Comparison of ENCODE assay signal across 9 cellular contexts in genomic region chr2:393711-394696, GRCh38.
DNase-seq lines count a peak whose midpoint lies in the region; ATAC-seq lines count a peak whose summit lies in the region.
"Had no signal": no experiment of that assay in that cellular context is flagged by ENCODE, and none has a peak within 500 bp of the region (broad histone marks: within the 10 kb centered on the region; RNA-seq: fewer than 3 reads in every experiment).

No MANE protein-coding gene starts in this region.

- no peak for ATAC-seq in HG02981 (IDR thresholded peaks at IDR 0.05; ENCODE audit: unreplicated experiment)

- peak; percentile 10 for DNase-seq in SIG-M5 treated with dmso at 0.1 percent for 504 hours (lab: John Stamatoyannopoulos, UW; ENCODE audit: unreplicated experiment)
- DNase-seq in SIG-M5 (lab: John Stamatoyannopoulos, UW) = no peak
- DNase-seq in NCI-H2196 (lab: John Stamatoyannopoulos, UW; ENCODE audit: unreplicated experiment) = peak; percentile 42
- DNase-seq in activated CD8-positive, alpha-beta memory T cell treated with anti-CD3 and anti-CD28 coated beads, Interleukin-2, amount 50 U/mL, for 4 hours = peak; percentile 60
- peak; percentile 60 for DNase-seq in glomerular visceral epithelial cell (ENCODE audit: extremely low spot score)
- peak; percentile 23 to 56 (median 27) for DNase-seq in stimulated activated CD4-positive, alpha-beta T cell treated with anti-CD3 and anti-CD28 coated beads, TNF-alpha, amount 100 ng/mL, for 24 hours (ENCODE audit: low read depth in 3 of 3)
- DNase-seq in HPDE6-E6E7 (ENCODE audit: extremely low spot score) = no peak
- DNase-seq: upper lobe of left lung had no signal

Comparison
In these comparisons a context has a peak if more than half of its experiments do, and no peak if none do; other contexts are left out.
1. DNase-seq: peak in SIG-M5 treated with dmso at 0.1 percent for 504 hours (single experiment), NCI-H2196 (single experiment), activated CD8-positive, alpha-beta memory T cell treated with anti-CD3 and anti-CD28 coated beads, Interleukin-2, amount 50 U/mL, for 4 hours (single experiment), glomerular visceral epithelial cell (single experiment) and stimulated activated CD4-positive, alpha-beta T cell treated with anti-CD3 and anti-CD28 coated beads, TNF-alpha, amount 100 ng/mL, for 24 hours (3 of 3); none in SIG-M5 (single experiment) and HPDE6-E6E7 (single experiment).